In genomic region chr4:12116009-12116542, GRCh38 we compare ENCODE assay signal across 23 cellular contexts.
"Had no signal": no experiment of that assay in that cellular context is flagged by ENCODE, and none has a peak within 500 bp of the region (broad histone marks: within the 10 kb centered on the region; RNA-seq: fewer than 3 reads in every experiment).

No MANE protein-coding gene starts in this region.

- ATAC-seq: activated CD4-positive, alpha-beta T cell treated with anti-CD3 and anti-CD28 coated beads for 36 hours; effector memory CD8-positive, alpha-beta T cell; left lobe of liver; natural killer cell; sciatic nerve had no signal

- H3K4me1 Mint-ChIP-seq: activated CD4-positive, alpha-beta memory T cell treated with anti-CD3 and anti-CD28 coated beads, Interleukin-2, amount 10 ng/mL, durations not matched to agents 7 days and 5 days; activated CD4-positive, alpha-beta T cell treated with anti-CD3 and anti-CD28 coated beads for 36 hours; brain; memory B cell; natural killer cell had no signal

- H3K27ac Mint-ChIP-seq: activated CD4-positive, alpha-beta memory T cell treated with anti-CD3 and anti-CD28 coated beads, Interleukin-2, amount 10 ng/mL, durations not matched to agents 7 days and 5 days; activated CD4-positive, alpha-beta T cell treated with anti-CD3 and anti-CD28 coated beads for 36 hours; activated naive CD8-positive, alpha-beta T cell; brain; dendritic cell treated with granulocyte-macrophage colony-stimulating factor and Interleukin-4, amounts not matched to agents 40 ng/mL and 50 ng/mL, for 4 days; effector memory CD8-positive, alpha-beta T cell; memory B cell; natural killer cell; progenitor cell of endocrine pancreas had no signal

- H3K27me3 ChIP-seq: spleen had no signal

- H3K36me3 Mint-ChIP-seq: activated naive CD8-positive, alpha-beta T cell; brain; memory B cell had no signal

- H3K4me3 Mint-ChIP-seq: activated CD4-positive, alpha-beta memory T cell treated with anti-CD3 and anti-CD28 coated beads, Interleukin-2, amount 10 ng/mL, durations not matched to agents 7 days and 5 days; activated CD4-positive, alpha-beta T cell treated with anti-CD3 and anti-CD28 coated beads for 36 hours; activated naive CD8-positive, alpha-beta T cell; brain; dendritic cell treated with granulocyte-macrophage colony-stimulating factor and Interleukin-4, amounts not matched to agents 40 ng/mL and 50 ng/mL, for 4 days; effector memory CD8-positive, alpha-beta T cell; memory B cell; natural killer cell had no signal

- H3K36me3 ChIP-seq: spleen, WERI-Rb-1 had no signal

- H3K4me3 ChIP-seq: spleen had no signal

- DNase-seq: activated CD4-positive, alpha-beta memory T cell treated with anti-CD3 and anti-CD28 coated beads, Interleukin-2, amount 10 ng/mL, durations not matched to agents 7 days and 5 days; activated CD4-positive, alpha-beta T cell treated with anti-CD3 and anti-CD28 coated beads for 36 hours; activated gamma-delta T cell; activated T-cell treated with anti-CD3 and anti-CD28 coated beads, Interleukin-2, amount 50 U/mL, for 48 hours; amygdala; cerebellar nuclear complex; effector memory CD8-positive, alpha-beta T cell; erythroblast; natural killer cell; occipital lobe; spleen; stimulated activated CD4-positive, alpha-beta T cell treated with anti-CD3 and anti-CD28 coated beads, Interleukin-1b, Interleukin-23, amount 100 ng/mL, for 48 hours; stimulated activated naive CD4-positive, alpha-beta T cell treated with Interleukin-2 at 50 U/mL for 16 hours; T1000; trophoblast cell; WERI-Rb-1 had no signal

- H3K27me3 Mint-ChIP-seq: activated CD4-positive, alpha-beta memory T cell treated with anti-CD3 and anti-CD28 coated beads, Interleukin-2, amount 10 ng/mL, durations not matched to agents 7 days and 5 days; activated CD4-positive, alpha-beta T cell treated with anti-CD3 and anti-CD28 coated beads for 36 hours; activated naive CD8-positive, alpha-beta T cell; brain; dendritic cell treated with granulocyte-macrophage colony-stimulating factor and Interleukin-4, amounts not matched to agents 40 ng/mL and 50 ng/mL, for 4 days; effector memory CD8-positive, alpha-beta T cell; memory B cell; progenitor cell of endocrine pancreas had no signal
